Comparison of ENCODE assay signal across 8 cellular contexts in genomic region chr14:23068792-23069412, GRCh38. TPM values are rescaled to one million over a fixed set of nuclear protein-coding genes. Genes with fewer than 3 reads are reported as not detected.
DNase-seq lines count a peak whose midpoint lies in the region; ATAC-seq and TF ChIP-seq lines count a peak whose summit lies in the region.

No MANE protein-coding gene starts in this region.

- TF ChIP-seq POLR2A in ovary (IDR thresholded peaks at IDR 0.05) (no peak), upper lobe of left lung (IDR thresholded peaks at IDR 0.05) (no peak)

- intact Hi-C loops in ovary (cut with DNase I): no loop called here

- H3K4me3 ChIP-seq in BJ (ENCODE audit: low read depth, low read length) (no peak overlapping the region), Karpas-422 (ENCODE audit: low read length) (peak overlapping the region; percentile 41; the same call in 1 of the 2 replicates), foreskin fibroblast (ENCODE audit: low read depth in 1 of 2, low read length in 2 of 2) (peak overlapping the region; percentile 2 to 30), ovary (no peak overlapping the region), upper lobe of left lung (no peak overlapping the region)

- peak overlapping the region; percentile 98 for H3K4me3 Mint-ChIP-seq in activated T-cell treated with anti-CD3 and anti-CD28 coated beads, Interleukin-2, amount 50 U/mL, for 24 hours

- H3K27ac Mint-ChIP-seq in activated T-cell treated with anti-CD3 and anti-CD28 coated beads, Interleukin-2, amount 50 U/mL, for 24 hours: peak overlapping the region; percentile 85

- TF ChIP-seq EP300 in ovary (IDR thresholded peaks at IDR 0.05): no peak
- no peak for TF ChIP-seq EP300 in upper lobe of left lung (IDR thresholded peaks at IDR 0.05)

- TF ChIP-seq CTCF in BJ (IDR thresholded peaks at IDR 0.05; ENCODE audit: insufficient read depth, low read depth, low read length): peak; percentile 99
- TF ChIP-seq CTCF in foreskin fibroblast (IDR thresholded peaks at IDR 0.05; ENCODE audit: low read depth, low read length): peak; percentile 100
- peak; percentile 88 to 97 (median 94) for TF ChIP-seq CTCF in ovary (IDR thresholded peaks at IDR 0.05)
- TF ChIP-seq CTCF in upper lobe of left lung (IDR thresholded peaks at IDR 0.05): peak; percentile 88 to 95 (median 93)

- peaks cover 31% of the 10 kb centered on the region for H3K4me1 ChIP-seq in Karpas-422 (ENCODE audit: low read length)
- peaks cover 9% of the 10 kb centered on the region for H3K4me1 ChIP-seq in ovary (ENCODE audit: insufficient read depth)
- peaks cover 17 to 43% (median 34%) of the 10 kb centered on the region in 4 donors for H3K4me1 ChIP-seq in upper lobe of left lung

- no peaks in the 10 kb centered on the region for H3K9me3 Mint-ChIP-seq in activated T-cell treated with anti-CD3 and anti-CD28 coated beads, Interleukin-2, amount 50 U/mL, for 24 hours

- H3K9me2 ChIP-seq in Karpas-422 (replicated peaks; ENCODE audit: insufficient read depth, low read length): no peaks in the 10 kb centered on the region

- H3K36me3 ChIP-seq in BJ (ENCODE audit: control insufficient read depth, insufficient read depth, low read length) (peaks cover 23% of the 10 kb centered on the region), Karpas-422 (ENCODE audit: insufficient read depth, low read length) (peaks cover 37% of the 10 kb centered on the region), ovary (peaks cover under 1% of the 10 kb centered on the region), upper lobe of left lung (peaks cover 18 to 74% (median 64%) of the 10 kb centered on the region in 4 donors)

- CTCF ChIA-PET in BJ (lab: Yijun Ruan, JAX): interaction anchor here (0.5 to 4.7 kb wide), 47 partner anchors 10 to 416 kb away, joined by 3 to 144 read pairs (median 5); partner anchors contain the start of genes ACIN1, AJUBA, C14orf119 and CDH24

- peak overlapping the region; percentile 53; the same call in 1 of the 2 replicates for H3K9ac ChIP-seq in Karpas-422 (ENCODE audit: low read length)

- DNase-seq in BJ (ENCODE audit: low read depth) (peak; percentile 70), Karpas-422 (peak; percentile 95), foreskin fibroblast (peak; percentile 83 to 95), ovary (peak; percentile 74 to 87 (median 76)), upper lobe of left lung (peak in 1 of 2 donors; percentile 82)
- peak; percentile 70 for DNase-seq in activated T-cell treated with anti-CD3 and anti-CD28 coated beads, Interleukin-2, amount 50 U/mL, for 24 hours

- H3K79me2 ChIP-seq in Karpas-422 (ENCODE audit: low read length): peaks cover 50% of the 10 kb centered on the region

- H2AFZ ChIP-seq in Karpas-422 (ENCODE audit: low read length): no peak overlapping the region

- ATAC-seq in GM21367 (IDR thresholded peaks at IDR 0.05; ENCODE audit: unreplicated experiment) (peak; percentile 64), upper lobe of left lung (ENCODE audit: low FRiP score in 2 of 2) (peak; percentile 90 to 91), HG02588 (IDR thresholded peaks at IDR 0.05; ENCODE audit: unreplicated experiment) (no peak)

- POLR2A ChIA-PET in BJ (lab: Charles Lee): interaction anchor here (0.6 to 1.3 kb wide), 4 partner anchors 10 to 41 kb away, joined by 3 to 7 read pairs (median 4); partner anchors contain the start of genes ACIN1 and C14orf119

- no peaks in the 10 kb centered on the region for H3K27me3 ChIP-seq in BJ (ENCODE audit: control insufficient read depth, insufficient read depth, low read length)
- no peaks in the 10 kb centered on the region for H3K27me3 ChIP-seq in Karpas-422 (ENCODE audit: low read length)
- H3K27me3 ChIP-seq in ovary: no peaks in the 10 kb centered on the region
- no peaks in the 10 kb centered on the region for H3K27me3 ChIP-seq in upper lobe of left lung

- H4K20me1 ChIP-seq in Karpas-422 (ENCODE audit: insufficient read depth, low read depth, low read length): peaks cover 17% of the 10 kb centered on the region

- WGBS in ovary, 3 donors: 25 to 28% (median 26%) methylated on average over 8 of the region's 8 CpGs
- WGBS in upper lobe of left lung, 2 donors: 30% methylated on average over 8 of the region's 8 CpGs

- peak overlapping the region; percentile 43 for H3K4me2 ChIP-seq in Karpas-422 (ENCODE audit: low read depth, low read length, poor library complexity, severe bottlenecking)

- no peaks in the 10 kb centered on the region for H3K9me3 ChIP-seq in Karpas-422 (ENCODE audit: low read length)
- no peaks in the 10 kb centered on the region for H3K9me3 ChIP-seq in ovary
- no peaks in the 10 kb centered on the region for H3K9me3 ChIP-seq in upper lobe of left lung

- no peaks in the 10 kb centered on the region for H3K27me3 Mint-ChIP-seq in activated T-cell treated with anti-CD3 and anti-CD28 coated beads, Interleukin-2, amount 50 U/mL, for 24 hours

- peaks cover 93% of the 10 kb centered on the region for H3K36me3 Mint-ChIP-seq in activated T-cell treated with anti-CD3 and anti-CD28 coated beads, Interleukin-2, amount 50 U/mL, for 24 hours (ENCODE audit: low read depth)

- H3K27ac ChIP-seq in Karpas-422 (ENCODE audit: low read length): no peak overlapping the region
- no peak overlapping the region for H3K27ac ChIP-seq in ovary
- H3K27ac ChIP-seq in upper lobe of left lung: peak overlapping the region in 2 of 4 donors; percentile 34 to 85

- H3K4me1 Mint-ChIP-seq in activated T-cell treated with anti-CD3 and anti-CD28 coated beads, Interleukin-2, amount 50 U/mL, for 24 hours (ENCODE audit: low read depth): peaks cover 44% of the 10 kb centered on the region

RNA-seq across cellular contexts. Expression of gene CDH24, which starts 11.6 kb away (rescaled TPM):
- 9.0 and 14.8 TPM in 2 replicates for polyA plus RNA-seq in BJ (2011; rRNA removed)
- 6.2 and 14.3 TPM in 2 replicates for polyA minus RNA-seq in BJ (2011; rRNA and poly(A)+ RNA removed)
- 0.34 and 1.0 TPM in 2 replicates for total RNA-seq in Karpas-422 (2014; rRNA removed; shearing (Covaris generic); ENCODE audit: low replicate concordance)
- total RNA-seq in ovary: 1 to 10 TPM; 1.0 to 6.6 (median 2.3) TPM
- 1 to 10 TPM; 2.1 to 5.5 TPM for polyA plus RNA-seq in ovary
- total RNA-seq in upper lobe of left lung: 1 to 10 TPM; 2.0 to 8.0 (median 4.2) TPM

RNA-seq across cellular contexts. Expression of gene ACIN1, which starts 26.0 kb away (rescaled TPM):
- polyA plus RNA-seq in BJ (2011; rRNA removed) (120 and 123 TPM in 2 replicates), ovary (100 to 1,000 TPM in 1 of 2 donors, 10 to 100 TPM in 1; 95.4 to 165 TPM)
- polyA minus RNA-seq in BJ (2011; rRNA and poly(A)+ RNA removed): 74.7 and 90.4 TPM in 2 replicates
- 125 and 159 TPM in 2 replicates for total RNA-seq in Karpas-422 (2014; rRNA removed; shearing (Covaris generic); ENCODE audit: low replicate concordance)
- total RNA-seq in ovary (100 to 1,000 TPM in 5 of 7 donors, 10 to 100 TPM in 2; 83.3 to 162 (median 135) TPM), upper lobe of left lung (100 to 1,000 TPM in 5 of 6 donors, 10 to 100 TPM in 1; 91.1 to 350 (median 139) TPM)

RNA-seq across cellular contexts. Expression of gene C14orf119, which starts 26.4 kb away (rescaled TPM):
- 104 and 112 TPM in 2 replicates for polyA plus RNA-seq in BJ (2011; rRNA removed)
- polyA minus RNA-seq in BJ (2011; rRNA and poly(A)+ RNA removed): 34.0 and 62.0 TPM in 2 replicates
- total RNA-seq in Karpas-422 (2014; rRNA removed; shearing (Covaris generic); ENCODE audit: low replicate concordance): 52.6 and 69.3 TPM in 2 replicates
- 10 to 100 TPM; 13.8 to 47.2 (median 41.5) TPM for total RNA-seq in ovary
- polyA plus RNA-seq in ovary: 10 to 100 TPM; 31.4 to 55.6 TPM
- total RNA-seq in upper lobe of left lung: 10 to 100 TPM in 5 of 6 donors, 1 to 10 TPM in 1; 4.9 to 52.5 (median 35.7) TPM

RNA-seq across cellular contexts. Expression of gene PSMB11, which starts 26.9 kb away (rescaled TPM):
- not detected in 2 replicates for polyA plus RNA-seq in BJ (2011; rRNA removed)
- 0.10 and 0.14 TPM in 2 replicates for polyA minus RNA-seq in BJ (2011; rRNA and poly(A)+ RNA removed)
- not detected in 2 replicates for total RNA-seq in Karpas-422 (2014; rRNA removed; shearing (Covaris generic); ENCODE audit: low replicate concordance)
- not detected for total RNA-seq in ovary
- polyA plus RNA-seq in ovary: not detected
- not detected for total RNA-seq in upper lobe of left lung

RNA-seq across cellular contexts. Expression of gene PSMB5, which starts 34.2 kb away (rescaled TPM):
- polyA plus RNA-seq in BJ (2011; rRNA removed) (257 and 304 TPM in 2 replicates), ovary (100 to 1,000 TPM in 1 of 2 donors, 10 to 100 TPM in 1; 79.9 to 112 TPM)
- 86.4 and 180 TPM in 2 replicates for polyA minus RNA-seq in BJ (2011; rRNA and poly(A)+ RNA removed)
- total RNA-seq in Karpas-422 (2014; rRNA removed; shearing (Covaris generic); ENCODE audit: low replicate concordance): 65.4 and 67.1 TPM in 2 replicates
- total RNA-seq in ovary (100 to 1,000 TPM in 1 of 7 donors, 10 to 100 TPM in 6; 65.3 to 144 (median 77.4) TPM), upper lobe of left lung (100 to 1,000 TPM in 2 of 6 donors, 10 to 100 TPM in 4; 58.7 to 147 (median 86.1) TPM)

Comparison
In these comparisons a context has a peak if more than half of its experiments do, and no peak if none do; other contexts are left out.
1. H3K4me3 ChIP-seq: peak in Karpas-422 (single experiment) and foreskin fibroblast (2 of 2); none in BJ (single experiment), ovary (single experiment) and upper lobe of left lung (0 of 4).
2. Peak in every context shown above with its lines, with median percentiles within 50 percentile points of each other: CTCF ChIP-seq.